Comparison of ENCODE assay signal across 13 cellular contexts in the genomic region with DNA sequence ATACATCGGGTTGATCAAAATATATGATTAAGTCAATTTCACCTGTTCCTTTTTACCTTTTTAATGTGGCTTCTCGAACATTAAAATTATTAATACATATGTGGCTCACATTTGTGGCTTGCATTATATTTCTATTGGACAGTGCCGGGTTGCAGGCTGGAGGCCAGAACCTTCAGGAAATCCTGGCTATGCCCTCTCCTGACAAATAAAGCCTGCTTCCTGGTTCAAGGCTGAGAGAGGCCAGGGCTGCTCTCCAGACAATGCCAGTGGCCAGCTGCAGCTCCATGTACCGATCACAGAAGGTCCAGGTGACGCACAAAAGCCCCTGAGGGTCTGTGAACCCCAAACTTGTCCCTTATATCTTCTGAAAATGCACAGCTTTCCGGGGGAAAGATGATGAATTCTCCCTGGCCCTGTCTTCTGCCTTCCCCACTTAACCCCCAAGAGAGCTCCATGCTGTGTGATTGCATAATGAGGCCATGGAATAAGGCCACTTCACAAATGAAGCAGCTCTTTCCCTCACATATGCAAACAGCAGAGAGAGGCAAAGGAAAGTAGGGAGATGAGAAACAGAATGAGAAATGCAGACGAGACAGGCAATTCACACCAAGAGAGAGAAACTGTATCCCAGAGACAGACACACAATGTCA.
DNase-seq lines count a peak whose midpoint lies in the region; ATAC-seq and TF ChIP-seq lines count a peak whose summit lies in the region.
"Had no signal": no experiment of that assay in that cellular context is flagged by ENCODE, and none has a peak within 500 bp of the region (broad histone marks: within the 10 kb centered on the region; RNA-seq: fewer than 3 reads in every experiment).

No MANE protein-coding gene starts in this region.

- no peaks in the 10 kb centered on the region for H3K36me3 Mint-ChIP-seq in CD8-positive, alpha-beta memory T cell
- peaks cover 11% of the 10 kb centered on the region for H3K36me3 Mint-ChIP-seq in effector memory CD8-positive, alpha-beta T cell (ENCODE audit: insufficient read depth)
- no peaks in the 10 kb centered on the region for H3K36me3 Mint-ChIP-seq in Calu3 (ENCODE audit: insufficient read depth, unreplicated experiment)
- H3K36me3 Mint-ChIP-seq: CD14-positive monocyte had no signal

- H3K36me3 ChIP-seq in BLaER1, result no peaks in the 10 kb centered on the region
- H3K36me3 ChIP-seq in CD8-positive, alpha-beta memory T cell (ENCODE audit: insufficient read depth, low read length), result no peaks in the 10 kb centered on the region
- H3K36me3 ChIP-seq in OCI-LY1 (ENCODE audit: insufficient read depth, low read length), result no peaks in the 10 kb centered on the region
- H3K36me3 ChIP-seq: heart left ventricle had no signal

- no peaks in the 10 kb centered on the region for H3K9me3 Mint-ChIP-seq in CD8-positive, alpha-beta memory T cell
- no peaks in the 10 kb centered on the region for H3K9me3 Mint-ChIP-seq in effector memory CD8-positive, alpha-beta T cell
- no peaks in the 10 kb centered on the region for H3K9me3 Mint-ChIP-seq in Calu3 (ENCODE audit: low read depth, unreplicated experiment)
- H3K9me3 Mint-ChIP-seq: CD14-positive monocyte had no signal

- POLR2A ChIA-PET in CD8-positive, alpha-beta memory T cell (lab: Charles Lee), result no interaction called here

- H3F3A ChIP-seq in OCI-LY1 (ENCODE audit: insufficient read depth, low read length), result no peaks in the 10 kb centered on the region

- TF ChIP-seq CTCF in OCI-LY1 (IDR thresholded peaks at IDR 0.05; ENCODE audit: low read length) (no peak), Calu3 (IDR thresholded peaks at IDR 0.05; ENCODE audit: unreplicated experiment) (no peak)

- intact Hi-C loops in Calu3 (cut with micrococcal nuclease; ENCODE audit: unreplicated experiment), result no loop called here

- peaks cover 97% of the 10 kb centered on the region for H3K4me1 ChIP-seq in BLaER1
- H3K4me1 ChIP-seq in CD8-positive, alpha-beta memory T cell (ENCODE audit: insufficient read depth, low read length), result peaks cover 44% of the 10 kb centered on the region
- H3K4me1 ChIP-seq in OCI-LY1 (ENCODE audit: insufficient read depth, low read length, severe bottlenecking), result peaks cover 77% of the 10 kb centered on the region

- H3K4me3 ChIP-seq in BLaER1 (no peak overlapping the region), OCI-LY1 (ENCODE audit: low read depth, low read length, poor library complexity, severe bottlenecking) (no peak overlapping the region)
- no peak overlapping the region for H3K4me3 ChIP-seq in CD8-positive, alpha-beta memory T cell (ENCODE audit: low read length)
- H3K4me3 ChIP-seq: SK-N-MC had no signal

- H3K4me3 Mint-ChIP-seq in CD8-positive, alpha-beta memory T cell, result peak overlapping the region in 3 of 7 donors; percentile 23 to 88 (median 82)
- H3K4me3 Mint-ChIP-seq in effector memory CD8-positive, alpha-beta T cell, result no peak overlapping the region
- no peak overlapping the region for H3K4me3 Mint-ChIP-seq in Calu3 (ENCODE audit: low read depth, unreplicated experiment)

- H3K9ac ChIP-seq in BLaER1 (no peak overlapping the region), OCI-LY1 (ENCODE audit: low read length) (no peak overlapping the region; the same call in 1 of the 2 replicates)

- peaks cover 47 to 80% (median 69%) of the 10 kb centered on the region in 3 donors for H3K4me1 Mint-ChIP-seq in CD8-positive, alpha-beta memory T cell
- H3K4me1 Mint-ChIP-seq in effector memory CD8-positive, alpha-beta T cell (ENCODE audit: low read depth in 2 of 2), result peaks cover 33 to 49% of the 10 kb centered on the region in 2 donors
- H3K4me1 Mint-ChIP-seq in Calu3 (ENCODE audit: low read depth, unreplicated experiment), result peaks cover 19% of the 10 kb centered on the region

- BruUV-seq in Calu3 (replicated peaks; lab: Mats Ljungman, UMichigan), result no TSS peak

- CTCF ChIA-PET in CD8-positive, alpha-beta memory T cell (lab: Charles Lee), result no interaction called here
- CTCF ChIA-PET in Calu3 (lab: Charles Lee), result no interaction called here

- H3K27ac Mint-ChIP-seq in CD8-positive, alpha-beta memory T cell, result peak overlapping the region in 7 of 8 donors; percentile 76 to 99 (median 98)
- peak overlapping the region; percentile 97 to 98 for H3K27ac Mint-ChIP-seq in effector memory CD8-positive, alpha-beta T cell
- H3K27ac Mint-ChIP-seq in Calu3 (ENCODE audit: unreplicated experiment), result no peak overlapping the region
- H3K27ac Mint-ChIP-seq: activated T-cell treated with anti-CD3 and anti-CD28 coated beads, Interleukin-2, amount 50 U/mL, for 72 hours had no signal

- DNase-seq in CD8-positive, alpha-beta memory T cell, result no peak
- DNase-seq in effector memory CD8-positive, alpha-beta T cell, result no peak
- DNase-seq in H4 (ENCODE audit: low spot score), result no peak
- no peak for DNase-seq in activated effector memory CD4-positive, alpha-beta T cell treated with Interleukin-2 at 50 U/mL for 16 hours
- no peak for DNase-seq in KG1 (lab: John Stamatoyannopoulos, UW)
- no peak for DNase-seq in Calu3
- DNase-seq: activated T-cell treated with anti-CD3 and anti-CD28 coated beads, Interleukin-2, amount 50 U/mL, for 72 hours; heart left ventricle; NCI-H1930 had no signal

- H2AFZ ChIP-seq in OCI-LY1 (ENCODE audit: low read length), result no peak overlapping the region

- H3K4me2 ChIP-seq in BLaER1 (peak overlapping the region; percentile 92), OCI-LY1 (ENCODE audit: low read length) (no peak overlapping the region)

- no peak for ATAC-seq in effector memory CD8-positive, alpha-beta T cell (replicated peaks)
- ATAC-seq: heart left ventricle had no signal

- no peaks in the 10 kb centered on the region for H3K9me2 ChIP-seq in OCI-LY1 (ENCODE audit: low read depth, low read length)

- H4K20me1 ChIP-seq in BLaER1, result no peaks in the 10 kb centered on the region
- no peaks in the 10 kb centered on the region for H4K20me1 ChIP-seq in OCI-LY1 (ENCODE audit: insufficient read depth, low read length)

- H3K27ac ChIP-seq in BLaER1 (no peak overlapping the region; the same call in 1 of the 2 replicates), OCI-LY1 (ENCODE audit: low read depth, low read length, poor library complexity, severe bottlenecking) (peak overlapping the region; percentile 87)
- no peak overlapping the region for H3K27ac ChIP-seq in CD8-positive, alpha-beta memory T cell (ENCODE audit: low read depth, low read length)
- H3K27ac ChIP-seq: heart left ventricle, SK-N-MC had no signal

- H3K9me3 ChIP-seq in BLaER1, result no peaks in the 10 kb centered on the region
- H3K9me3 ChIP-seq in CD8-positive, alpha-beta memory T cell (ENCODE audit: low read length), result no peaks in the 10 kb centered on the region
- H3K9me3 ChIP-seq in OCI-LY1 (ENCODE audit: low read length), result no peaks in the 10 kb centered on the region
- H3K9me3 ChIP-seq: heart left ventricle had no signal

- no peaks in the 10 kb centered on the region for H3K79me2 ChIP-seq in OCI-LY1 (ENCODE audit: insufficient read depth, low read length)

- H3K27me3 Mint-ChIP-seq in CD8-positive, alpha-beta memory T cell, result no peaks in the 10 kb centered on the region
- H3K27me3 Mint-ChIP-seq in effector memory CD8-positive, alpha-beta T cell, result no peaks in the 10 kb centered on the region
- H3K27me3 Mint-ChIP-seq in Calu3 (ENCODE audit: unreplicated experiment), result no peaks in the 10 kb centered on the region

- no peaks in the 10 kb centered on the region for H3K27me3 ChIP-seq in BLaER1
- H3K27me3 ChIP-seq in CD8-positive, alpha-beta memory T cell (ENCODE audit: insufficient read depth, low read length, poor library complexity, severe bottlenecking), result no peaks in the 10 kb centered on the region
- no peaks in the 10 kb centered on the region for H3K27me3 ChIP-seq in OCI-LY1 (ENCODE audit: insufficient read depth, low read length)
- H3K27me3 ChIP-seq: heart left ventricle had no signal
